In the genomic region with DNA sequence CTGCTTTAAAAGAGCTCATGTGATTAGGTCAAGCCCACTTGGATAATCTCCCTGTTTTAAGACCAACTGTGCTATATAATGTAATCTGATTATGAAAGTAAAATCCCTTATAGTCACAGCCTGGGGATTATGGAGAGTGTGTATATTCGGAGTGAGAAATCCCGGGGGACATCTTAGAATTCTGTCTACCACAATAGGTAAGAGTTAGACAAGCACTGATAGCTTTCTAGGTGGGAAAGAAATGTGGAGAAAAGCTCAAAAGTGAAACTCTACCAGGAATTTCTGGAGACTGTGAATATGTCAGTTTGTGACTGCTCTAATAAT, we compare ENCODE assay signal across 1 cellular context.
TF ChIP-seq lines count a peak whose summit lies in the region.

No MANE protein-coding gene starts in this region.

TF ChIP-seq in HepG2, 621 proteins besides CTCF, POLR2A, EP300 and RAD21 (continued from another document):
- TF ChIP-seq ZNF747 (CRISPR knock-in tag; IDR thresholded peaks at IDR 0.05; ENCODE audit: borderline replicate concordance) (no peak), RELA (CRISPR knock-in tag; IDR thresholded peaks at IDR 0.05) (no peak), CBX5 (CRISPR knock-in tag; IDR thresholded peaks at IDR 0.05; ENCODE audit: borderline replicate concordance) (no peak), ZNF644 (CRISPR knock-in tag; IDR thresholded peaks at IDR 0.05; ENCODE audit: low read depth) (no peak), ZNF205 (CRISPR knock-in tag; IDR thresholded peaks at IDR 0.05) (no peak), TCF12 (IDR thresholded peaks at IDR 0.05) (no peak), TCF12 (CRISPR knock-in tag; IDR thresholded peaks at IDR 0.05) (no peak), JARID2 (CRISPR knock-in tag; IDR thresholded peaks at IDR 0.05; ENCODE audit: insufficient replicate concordance) (no peak)
- TF ChIP-seq, protein P1, sequence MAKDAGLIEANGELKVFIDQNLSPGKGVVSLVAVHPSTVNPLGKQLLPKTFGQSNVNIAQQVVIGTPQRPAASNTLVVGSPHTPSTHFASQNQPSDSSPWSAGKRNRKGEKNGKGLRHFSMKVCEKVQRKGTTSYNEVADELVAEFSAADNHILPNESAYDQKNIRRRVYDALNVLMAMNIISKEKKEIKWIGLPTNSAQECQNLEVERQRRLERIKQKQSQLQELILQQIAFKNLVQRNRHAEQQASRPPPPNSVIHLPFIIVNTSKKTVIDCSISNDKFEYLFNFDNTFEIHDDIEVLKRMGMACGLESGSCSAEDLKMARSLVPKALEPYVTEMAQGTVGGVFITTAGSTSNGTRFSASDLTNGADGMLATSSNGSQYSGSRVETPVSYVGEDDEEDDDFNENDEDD (CRISPR knock-in tag; IDR thresholded peaks at IDR 0.05; ENCODE audit: borderline replicate concordance) = no peak
- TF ChIP-seq, protein P2, sequence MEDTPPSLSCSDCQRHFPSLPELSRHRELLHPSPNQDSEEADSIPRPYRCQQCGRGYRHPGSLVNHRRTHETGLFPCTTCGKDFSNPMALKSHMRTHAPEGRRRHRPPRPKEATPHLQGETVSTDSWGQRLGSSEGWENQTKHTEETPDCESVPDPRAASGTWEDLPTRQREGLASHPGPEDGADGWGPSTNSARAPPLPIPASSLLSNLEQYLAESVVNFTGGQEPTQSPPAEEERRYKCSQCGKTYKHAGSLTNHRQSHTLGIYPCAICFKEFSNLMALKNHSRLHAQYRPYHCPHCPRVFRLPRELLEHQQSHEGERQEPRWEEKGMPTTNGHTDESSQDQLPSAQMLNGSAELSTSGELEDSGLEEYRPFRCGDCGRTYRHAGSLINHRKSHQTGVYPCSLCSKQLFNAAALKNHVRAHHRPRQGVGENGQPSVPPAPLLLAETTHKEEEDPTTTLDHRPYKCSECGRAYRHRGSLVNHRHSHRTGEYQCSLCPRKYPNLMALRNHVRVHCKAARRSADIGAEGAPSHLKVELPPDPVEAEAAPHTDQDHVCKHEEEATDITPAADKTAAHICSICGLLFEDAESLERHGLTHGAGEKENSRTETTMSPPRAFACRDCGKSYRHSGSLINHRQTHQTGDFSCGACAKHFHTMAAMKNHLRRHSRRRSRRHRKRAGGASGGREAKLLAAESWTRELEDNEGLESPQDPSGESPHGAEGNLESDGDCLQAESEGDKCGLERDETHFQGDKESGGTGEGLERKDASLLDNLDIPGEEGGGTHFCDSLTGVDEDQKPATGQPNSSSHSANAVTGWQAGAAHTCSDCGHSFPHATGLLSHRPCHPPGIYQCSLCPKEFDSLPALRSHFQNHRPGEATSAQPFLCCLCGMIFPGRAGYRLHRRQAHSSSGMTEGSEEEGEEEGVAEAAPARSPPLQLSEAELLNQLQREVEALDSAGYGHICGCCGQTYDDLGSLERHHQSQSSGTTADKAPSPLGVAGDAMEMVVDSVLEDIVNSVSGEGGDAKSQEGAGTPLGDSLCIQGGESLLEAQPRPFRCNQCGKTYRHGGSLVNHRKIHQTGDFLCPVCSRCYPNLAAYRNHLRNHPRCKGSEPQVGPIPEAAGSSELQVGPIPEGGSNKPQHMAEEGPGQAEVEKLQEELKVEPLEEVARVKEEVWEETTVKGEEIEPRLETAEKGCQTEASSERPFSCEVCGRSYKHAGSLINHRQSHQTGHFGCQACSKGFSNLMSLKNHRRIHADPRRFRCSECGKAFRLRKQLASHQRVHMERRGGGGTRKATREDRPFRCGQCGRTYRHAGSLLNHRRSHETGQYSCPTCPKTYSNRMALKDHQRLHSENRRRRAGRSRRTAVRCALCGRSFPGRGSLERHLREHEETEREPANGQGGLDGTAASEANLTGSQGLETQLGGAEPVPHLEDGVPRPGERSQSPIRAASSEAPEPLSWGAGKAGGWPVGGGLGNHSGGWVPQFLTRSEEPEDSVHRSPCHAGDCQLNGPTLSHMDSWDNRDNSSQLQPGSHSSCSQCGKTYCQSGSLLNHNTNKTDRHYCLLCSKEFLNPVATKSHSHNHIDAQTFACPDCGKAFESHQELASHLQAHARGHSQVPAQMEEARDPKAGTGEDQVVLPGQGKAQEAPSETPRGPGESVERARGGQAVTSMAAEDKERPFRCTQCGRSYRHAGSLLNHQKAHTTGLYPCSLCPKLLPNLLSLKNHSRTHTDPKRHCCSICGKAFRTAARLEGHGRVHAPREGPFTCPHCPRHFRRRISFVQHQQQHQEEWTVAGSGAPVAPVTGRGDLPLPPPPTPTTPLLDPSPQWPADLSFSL (CRISPR knock-in tag; IDR thresholded peaks at IDR 0.05) = no peak
- TF ChIP-seq, protein P3, sequence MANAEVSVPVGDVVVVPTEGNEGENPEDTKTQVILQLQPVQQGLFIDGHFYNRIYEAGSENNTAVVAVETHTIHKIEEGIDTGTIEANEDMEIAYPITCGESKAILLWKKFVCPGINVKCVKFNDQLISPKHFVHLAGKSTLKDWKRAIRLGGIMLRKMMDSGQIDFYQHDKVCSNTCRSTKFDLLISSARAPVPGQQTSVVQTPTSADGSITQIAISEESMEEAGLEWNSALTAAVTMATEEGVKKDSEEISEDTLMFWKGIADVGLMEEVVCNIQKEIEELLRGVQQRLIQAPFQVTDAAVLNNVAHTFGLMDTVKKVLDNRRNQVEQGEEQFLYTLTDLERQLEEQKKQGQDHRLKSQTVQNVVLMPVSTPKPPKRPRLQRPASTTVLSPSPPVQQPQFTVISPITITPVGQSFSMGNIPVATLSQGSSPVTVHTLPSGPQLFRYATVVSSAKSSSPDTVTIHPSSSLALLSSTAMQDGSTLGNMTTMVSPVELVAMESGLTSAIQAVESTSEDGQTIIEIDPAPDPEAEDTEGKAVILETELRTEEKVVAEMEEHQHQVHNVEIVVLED (CRISPR knock-in tag; IDR thresholded peaks at IDR 0.05; ENCODE audit: borderline replicate concordance) = no peak
- TF ChIP-seq, protein P4, sequence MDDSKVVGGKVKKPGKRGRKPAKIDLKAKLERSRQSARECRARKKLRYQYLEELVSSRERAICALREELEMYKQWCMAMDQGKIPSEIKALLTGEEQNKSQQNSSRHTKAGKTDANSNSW (CRISPR knock-in tag; IDR thresholded peaks at IDR 0.05; ENCODE audit: borderline replicate concordance) = no peak
TF ChIP-seq in HepG2: peak in this region for 0.
